ENCODE assay signal across 13 cellular contexts in the genomic region with DNA sequence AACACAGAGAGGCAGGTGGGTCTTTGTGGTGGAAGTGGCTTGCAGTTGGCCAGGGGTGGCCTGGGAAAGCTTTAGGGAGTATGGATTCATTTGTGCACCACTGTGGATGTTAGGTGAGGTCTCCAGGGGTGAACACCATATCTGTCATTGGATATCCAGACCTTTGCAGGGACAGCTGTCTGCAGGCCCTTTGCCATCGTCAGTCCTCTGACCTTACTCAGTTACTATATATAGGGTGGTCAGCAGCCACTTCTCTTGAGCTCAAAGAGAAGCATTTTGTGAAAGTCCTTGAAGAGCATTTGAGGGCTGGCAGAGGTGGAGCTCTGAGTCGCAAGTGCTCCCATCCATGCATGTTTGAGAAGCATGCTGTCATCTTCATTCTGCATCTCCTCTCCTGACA.
"Had no signal": no experiment of that assay in that cellular context is flagged by ENCODE, and none has a peak within 500 bp of the region (broad histone marks: within the 10 kb centered on the region; RNA-seq: fewer than 3 reads in every experiment).

No MANE protein-coding gene starts in this region.

- DNase-seq: activated CD4-positive, alpha-beta memory T cell treated with anti-CD3 and anti-CD28 coated beads, Interleukin-2, amount 10 ng/mL, durations not matched to agents 7 days and 5 days; body of pancreas; dorsolateral prefrontal cortex; midbrain; naive thymus-derived CD4-positive, alpha-beta T cell; spleen; stimulated activated CD4-positive, alpha-beta T cell treated with anti-CD3 and anti-CD28 coated beads, Interleukin-1b, Interleukin-23, amount 100 ng/mL, for 48 hours; T-helper 9 cell had no signal

- H3K4me3 ChIP-seq: body of pancreas, dorsolateral prefrontal cortex, esophagus muscularis mucosa, spleen had no signal

- H3K9me3 Mint-ChIP-seq: activated CD4-positive, alpha-beta memory T cell treated with anti-CD3 and anti-CD28 coated beads, Interleukin-2, amount 10 ng/mL, durations not matched to agents 7 days and 5 days; activated naive CD4-positive, alpha-beta T cell treated with anti-CD3 and anti-CD28 coated beads, Interleukin-2, amount 50 U/mL, for 24 hours; activated T-helper 2 cell treated with anti-CD3 and anti-CD28 coated beads, Interferon-gamma antibody, Interleukin-2, Interleukin-4, amounts not matched to agents 10 μg/mL and 5 μg/mL and 100 μg/mL, durations not matched to agents 14 hours and 24 hours and 36 hours; stimulated activated memory B cell treated with anti-CD40 and anti-IgM and Interleukin-4, amounts not matched to agents 10 μg/mL and 1 μg/mL and 100 μg/mL, for 72 hours had no signal

- ATAC-seq: body of pancreas; naive thymus-derived CD4-positive, alpha-beta T cell; stimulated activated memory B cell treated with anti-CD40 and anti-IgM and Interleukin-4, amounts not matched to agents 10 μg/mL and 1 μg/mL and 100 μg/mL, for 72 hours had no signal

- H3K27ac ChIP-seq: body of pancreas, dorsolateral prefrontal cortex, esophagus muscularis mucosa, neutrophil had no signal

- H3K27me3 ChIP-seq: body of pancreas, dorsolateral prefrontal cortex, esophagus muscularis mucosa, neutrophil, spleen had no signal

- H3K4me3 Mint-ChIP-seq: activated CD4-positive, alpha-beta memory T cell treated with anti-CD3 and anti-CD28 coated beads, Interleukin-2, amount 10 ng/mL, durations not matched to agents 7 days and 5 days; activated naive CD4-positive, alpha-beta T cell treated with anti-CD3 and anti-CD28 coated beads, Interleukin-2, amount 50 U/mL, for 24 hours; naive thymus-derived CD4-positive, alpha-beta T cell; stimulated activated memory B cell treated with anti-CD40 and anti-IgM and Interleukin-4, amounts not matched to agents 10 μg/mL and 1 μg/mL and 100 μg/mL, for 72 hours had no signal

- H3K9me3 ChIP-seq: body of pancreas, esophagus muscularis mucosa, neutrophil, spleen had no signal

- H3K27ac Mint-ChIP-seq: activated CD4-positive, alpha-beta memory T cell treated with anti-CD3 and anti-CD28 coated beads, Interleukin-2, amount 10 ng/mL, durations not matched to agents 7 days and 5 days; activated T-helper 2 cell treated with anti-CD3 and anti-CD28 coated beads, Interferon-gamma antibody, Interleukin-2, Interleukin-4, amounts not matched to agents 10 μg/mL and 5 μg/mL and 100 μg/mL, durations not matched to agents 14 hours and 24 hours and 36 hours; stimulated activated memory B cell treated with anti-CD40 and anti-IgM and Interleukin-4, amounts not matched to agents 10 μg/mL and 1 μg/mL and 100 μg/mL, for 72 hours had no signal

- H3K27me3 Mint-ChIP-seq: activated CD4-positive, alpha-beta memory T cell treated with anti-CD3 and anti-CD28 coated beads, Interleukin-2, amount 10 ng/mL, durations not matched to agents 7 days and 5 days; activated naive CD4-positive, alpha-beta T cell treated with anti-CD3 and anti-CD28 coated beads, Interleukin-2, amount 50 U/mL, for 24 hours; naive thymus-derived CD4-positive, alpha-beta T cell; stimulated activated memory B cell treated with anti-CD40 and anti-IgM and Interleukin-4, amounts not matched to agents 10 μg/mL and 1 μg/mL and 100 μg/mL, for 72 hours had no signal
